Comparison of ENCODE assay signal across 13 cellular contexts in the genomic region with DNA sequence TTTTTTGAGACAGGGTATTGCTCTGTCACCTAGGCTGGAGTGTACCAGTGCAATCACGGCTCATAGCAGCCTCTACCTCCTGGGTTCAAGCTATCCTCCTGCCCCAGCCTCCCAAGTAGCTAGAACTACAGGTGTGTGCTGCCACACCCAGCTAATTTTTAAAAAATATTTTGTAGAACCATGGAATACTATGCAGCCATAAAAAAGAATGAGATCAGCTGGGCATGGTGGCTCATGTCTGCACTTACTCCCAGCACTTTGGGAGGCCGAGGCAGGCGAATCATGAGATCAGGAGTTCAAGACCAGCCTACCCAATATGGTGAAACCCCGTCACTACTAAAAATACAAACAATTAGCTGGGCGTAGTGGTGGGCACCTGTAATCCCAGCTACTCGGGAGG.
"Had no signal": no experiment of that assay in that cellular context is flagged by ENCODE, and none has a peak within 500 bp of the region (broad histone marks: within the 10 kb centered on the region; RNA-seq: fewer than 3 reads in every experiment).

No MANE protein-coding gene starts in this region.

- DNase-seq: kidney, lower lobe of right lung, mammary epithelial cell, occipital lobe, upper lobe of right lung had no signal

- H3K27me3 ChIP-seq: left lung, neutrophil, right atrium auricular region, right lobe of liver, thyroid gland, upper lobe of right lung had no signal

- H3K4me1 ChIP-seq: parathyroid adenoma had no signal

- H3K27ac ChIP-seq: left lung, lower lobe of right lung, neutrophil, parathyroid adenoma, right atrium auricular region, right lobe of liver, thyroid gland, upper lobe of right lung had no signal

- H3K4me3 ChIP-seq: heart left ventricle, left lung, lower lobe of right lung, right atrium auricular region, right lobe of liver, smooth muscle cell, thyroid gland, upper lobe of right lung had no signal

- H3K36me3 ChIP-seq: heart left ventricle, left lung, lower lobe of right lung, neutrophil, right atrium auricular region, right lobe of liver, thyroid gland, upper lobe of right lung had no signal

- H3K9me3 ChIP-seq: left lung, lower lobe of right lung, neutrophil, right lobe of liver, thyroid gland, upper lobe of right lung had no signal
